In the genomic region with DNA sequence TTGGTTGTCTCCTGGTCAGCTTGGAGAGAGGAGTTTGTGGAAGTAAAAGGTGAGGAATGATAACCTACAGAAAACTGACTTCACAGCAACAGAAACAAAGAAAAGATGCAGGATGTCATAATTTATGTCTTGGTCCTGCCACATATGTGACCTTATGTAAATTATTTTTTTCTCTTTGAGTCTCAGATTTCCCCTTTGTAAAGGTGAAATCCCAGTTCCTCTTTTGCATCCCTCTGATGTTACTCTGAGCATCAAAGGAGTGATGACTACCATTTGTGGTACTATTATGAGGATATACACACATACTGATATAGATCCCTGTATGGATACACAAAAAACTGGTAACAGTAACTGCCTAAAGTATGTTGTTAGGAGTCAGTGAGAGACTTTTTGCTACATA, we compare ENCODE assay signal across 11 cellular contexts.
DNase-seq lines count a peak whose midpoint lies in the region; ATAC-seq lines count a peak whose summit lies in the region.
"Had no signal": no experiment of that assay in that cellular context is flagged by ENCODE, and none has a peak within 500 bp of the region (broad histone marks: within the 10 kb centered on the region; RNA-seq: fewer than 3 reads in every experiment).

No MANE protein-coding gene starts in this region.

- no peaks in the 10 kb centered on the region for H3K27me3 Mint-ChIP-seq in activated T-cell treated with anti-CD3 and anti-CD28 coated beads, Interleukin-2, amount 50 U/mL, for 24 hours
- H3K27me3 Mint-ChIP-seq in stimulated activated naive B cell treated with anti-CD40 and anti-IgM and Interleukin-4, amounts not matched to agents 10 μg/mL and 1 μg/mL and 100 μg/mL, for 72 hours: no peaks in the 10 kb centered on the region

- H3K4me3 Mint-ChIP-seq in activated T-cell treated with anti-CD3 and anti-CD28 coated beads, Interleukin-2, amount 50 U/mL, for 24 hours: peak overlapping the region; percentile 96
- no peak overlapping the region for H3K4me3 Mint-ChIP-seq in stimulated activated naive B cell treated with anti-CD40 and anti-IgM and Interleukin-4, amounts not matched to agents 10 μg/mL and 1 μg/mL and 100 μg/mL, for 72 hours

- H3K27ac Mint-ChIP-seq in activated T-cell treated with anti-CD3 and anti-CD28 coated beads, Interleukin-2, amount 50 U/mL, for 24 hours: peak overlapping the region; percentile 100
- H3K27ac Mint-ChIP-seq in stimulated activated naive B cell treated with anti-CD40 and anti-IgM and Interleukin-4, amounts not matched to agents 10 μg/mL and 1 μg/mL and 100 μg/mL, for 72 hours: peak overlapping the region; percentile 67

- H3K36me3 Mint-ChIP-seq in activated T-cell treated with anti-CD3 and anti-CD28 coated beads, Interleukin-2, amount 50 U/mL, for 24 hours (ENCODE audit: low read depth): peaks cover 42% of the 10 kb centered on the region
- H3K36me3 Mint-ChIP-seq in stimulated activated naive B cell treated with anti-CD40 and anti-IgM and Interleukin-4, amounts not matched to agents 10 μg/mL and 1 μg/mL and 100 μg/mL, for 72 hours: peaks cover 13 to 31% of the 10 kb centered on the region in 2 donors

- ATAC-seq in GM21619 (IDR thresholded peaks at IDR 0.05; ENCODE audit: unreplicated experiment): peak; percentile 65
- peak; percentile 64 for ATAC-seq in HG03280 (IDR thresholded peaks at IDR 0.05; ENCODE audit: unreplicated experiment)
- ATAC-seq in stimulated activated naive B cell treated with anti-CD40 and anti-IgM and Interleukin-4, amounts not matched to agents 10 μg/mL and 1 μg/mL and 100 μg/mL, for 72 hours (replicated peaks): peak; percentile 78 to 79
- ATAC-seq: psoas muscle had no signal

- DNase-seq in activated T-cell treated with anti-CD3 and anti-CD28 coated beads, Interleukin-2, amount 50 U/mL, for 24 hours: no peak
- DNase-seq in activated T-cell treated with anti-CD3 and anti-CD28 coated beads, Interleukin-2, amount 50 U/mL, for 48 hours: no peak
- DNase-seq in stimulated activated naive B cell treated with anti-CD40 and anti-IgM and Interleukin-4, amounts not matched to agents 10 μg/mL and 1 μg/mL and 100 μg/mL, for 72 hours: no peak
- DNase-seq in HPDE6-E6E7 (ENCODE audit: extremely low spot score) (no peak), NOMO-1 treated with dmso at 0.1 percent for 144 hours (lab: John Stamatoyannopoulos, UW; ENCODE audit: unreplicated experiment) (no peak), C1 segment of cervical spinal cord (lab: John Stamatoyannopoulos, UW) (no peak)
- DNase-seq: anterior cingulate cortex, NCI-H774, psoas muscle had no signal

- no peaks in the 10 kb centered on the region for H3K9me3 Mint-ChIP-seq in activated T-cell treated with anti-CD3 and anti-CD28 coated beads, Interleukin-2, amount 50 U/mL, for 24 hours
- H3K9me3 Mint-ChIP-seq in stimulated activated naive B cell treated with anti-CD40 and anti-IgM and Interleukin-4, amounts not matched to agents 10 μg/mL and 1 μg/mL and 100 μg/mL, for 72 hours: peaks cover 0 to 7% of the 10 kb centered on the region in 2 donors

- H3K4me1 Mint-ChIP-seq in activated T-cell treated with anti-CD3 and anti-CD28 coated beads, Interleukin-2, amount 50 U/mL, for 24 hours (ENCODE audit: low read depth): peaks cover 39% of the 10 kb centered on the region
- peaks cover 22 to 34% of the 10 kb centered on the region in 2 donors for H3K4me1 Mint-ChIP-seq in stimulated activated naive B cell treated with anti-CD40 and anti-IgM and Interleukin-4, amounts not matched to agents 10 μg/mL and 1 μg/mL and 100 μg/mL, for 72 hours
